8 cellular contexts compared by ENCODE assay signal in genomic region chr2:37585982-37586621, GRCh38.
A peak's percentile ranks its signal among the peaks of the same experiment; 100 is the strongest.
DNase-seq lines count a peak whose midpoint lies in the region; ATAC-seq and TF ChIP-seq lines count a peak whose summit lies in the region.

No MANE protein-coding gene starts in this region.

- no peak for TF ChIP-seq CTCF in sigmoid colon (IDR thresholded peaks at IDR 0.05)

- no peaks in the 10 kb centered on the region for H3K9me3 ChIP-seq in sigmoid colon

- no peaks in the 10 kb centered on the region for H3K36me3 ChIP-seq in sigmoid colon

- peak; percentile 54 for DNase-seq in LoVo (ENCODE audit: low spot score)
- peak; percentile 69 for DNase-seq in activated CD8-positive, alpha-beta memory T cell treated with anti-CD3 and anti-CD28 coated beads, Interleukin-2, amount 50 U/mL, for 4 hours
- DNase-seq in fibroblast of gingiva (ENCODE audit: low read depth): peak; percentile 80
- DNase-seq in sigmoid colon: peak; percentile 80
- no peak for DNase-seq in NCI-H510A treated with DMSO at 0.1 percent for 48 hours (lab: John Stamatoyannopoulos, UW)
- no peak for DNase-seq in GM19240 (ENCODE audit: insufficient read length, low spot score)
- no peak for DNase-seq in DMS114 treated with DMSO at 0.1 percent for 48 hours (lab: John Stamatoyannopoulos, UW; ENCODE audit: unreplicated experiment)

- TF ChIP-seq POLR2A in sigmoid colon (IDR thresholded peaks at IDR 0.05): no peak

- 17% methylated on average over 7 of the region's 7 CpGs for WGBS in sigmoid colon, 2 donors

- peak overlapping the region; percentile 30 to 65 (median 46) for H3K27ac ChIP-seq in sigmoid colon

- no peaks in the 10 kb centered on the region for H3K27me3 ChIP-seq in sigmoid colon

- H3K4me3 ChIP-seq in sigmoid colon: no peak overlapping the region

- intact Hi-C loops in sigmoid colon (cut with DNase I): no loop called here

- H3K4me1 ChIP-seq in sigmoid colon: peaks cover 0 to 66% (median 57%) of the 10 kb centered on the region in 4 donors

- no peak for TF ChIP-seq EP300 in sigmoid colon (IDR thresholded peaks at IDR 0.05)

- peak; percentile 47 for ATAC-seq in GM18868 (IDR thresholded peaks at IDR 0.05; ENCODE audit: unreplicated experiment)

Comparison
In these comparisons a context has a peak if more than half of its experiments do, and no peak if none do; other contexts are left out.
1. DNase-seq: peak in LoVo (single experiment), activated CD8-positive, alpha-beta memory T cell treated with anti-CD3 and anti-CD28 coated beads, Interleukin-2, amount 50 U/mL, for 4 hours (single experiment), fibroblast of gingiva (single experiment) and sigmoid colon (single experiment); none in NCI-H510A treated with DMSO at 0.1 percent for 48 hours (single experiment), GM19240 (single experiment) and DMS114 treated with DMSO at 0.1 percent for 48 hours (single experiment).